ENCODE assay signal across 1 cellular context in the genomic region with DNA sequence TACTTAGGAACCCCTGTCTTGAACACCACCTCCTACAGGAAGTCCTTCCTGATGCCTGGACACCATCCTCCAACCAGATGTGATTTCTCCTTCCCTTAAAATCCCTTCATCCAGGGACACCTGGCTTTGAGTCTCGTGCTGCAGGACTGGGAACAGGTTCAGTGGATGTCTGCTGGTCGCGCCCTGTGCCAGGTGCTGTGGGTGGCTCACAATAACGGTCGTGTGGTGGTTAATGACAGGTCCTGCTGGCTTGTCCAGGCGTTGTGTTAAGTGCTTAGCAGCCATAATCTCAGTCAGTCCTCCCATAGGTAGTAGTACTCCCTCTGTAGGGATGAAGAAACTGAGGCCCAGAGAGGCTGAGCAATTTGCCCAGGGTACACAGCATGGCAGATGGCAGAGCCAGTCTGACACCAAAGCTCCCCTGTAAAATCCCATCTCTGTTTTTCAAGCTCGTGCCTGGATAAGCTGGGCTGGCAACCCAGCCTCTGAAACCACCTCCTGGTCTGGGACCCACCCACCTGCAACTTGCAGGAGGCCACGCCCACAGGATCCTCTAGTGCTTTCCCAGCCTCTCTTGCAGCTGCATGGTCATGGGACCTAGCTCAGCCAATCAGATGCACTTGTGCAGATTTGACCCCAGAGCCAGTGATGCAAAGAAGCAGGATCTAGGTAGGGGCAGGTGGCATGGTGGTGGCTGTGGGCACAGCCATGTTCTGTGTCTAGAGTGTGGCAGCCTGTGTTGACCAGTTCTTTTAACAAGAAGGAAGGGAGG.
TF ChIP-seq lines count a peak whose summit lies in the region.

No MANE protein-coding gene starts in this region.

TF ChIP-seq in HCT116, 20 proteins besides CTCF, POLR2A, EP300 and RAD21 (continued from another document):
- TF ChIP-seq ZNF274 (IDR thresholded peaks at IDR 0.05; ENCODE audit: low read depth, low read length) (no peak), FOSL1 (IDR thresholded peaks at IDR 0.05; ENCODE audit: low read depth) (no peak), MAX (IDR thresholded peaks at IDR 0.05) (no peak), EZH2 (IDR thresholded peaks at IDR 0.05) (no peak), POLR2AphosphoS5 (IDR thresholded peaks at IDR 0.05; ENCODE audit: low read depth, low read length) (no peak), ELF1 (IDR thresholded peaks at IDR 0.05; ENCODE audit: borderline replicate concordance, low read depth) (no peak), EGR1 (IDR thresholded peaks at IDR 0.05; ENCODE audit: low read depth) (no peak), JUND (IDR thresholded peaks at IDR 0.05) (no peak)
- TF ChIP-seq, protein P1, sequence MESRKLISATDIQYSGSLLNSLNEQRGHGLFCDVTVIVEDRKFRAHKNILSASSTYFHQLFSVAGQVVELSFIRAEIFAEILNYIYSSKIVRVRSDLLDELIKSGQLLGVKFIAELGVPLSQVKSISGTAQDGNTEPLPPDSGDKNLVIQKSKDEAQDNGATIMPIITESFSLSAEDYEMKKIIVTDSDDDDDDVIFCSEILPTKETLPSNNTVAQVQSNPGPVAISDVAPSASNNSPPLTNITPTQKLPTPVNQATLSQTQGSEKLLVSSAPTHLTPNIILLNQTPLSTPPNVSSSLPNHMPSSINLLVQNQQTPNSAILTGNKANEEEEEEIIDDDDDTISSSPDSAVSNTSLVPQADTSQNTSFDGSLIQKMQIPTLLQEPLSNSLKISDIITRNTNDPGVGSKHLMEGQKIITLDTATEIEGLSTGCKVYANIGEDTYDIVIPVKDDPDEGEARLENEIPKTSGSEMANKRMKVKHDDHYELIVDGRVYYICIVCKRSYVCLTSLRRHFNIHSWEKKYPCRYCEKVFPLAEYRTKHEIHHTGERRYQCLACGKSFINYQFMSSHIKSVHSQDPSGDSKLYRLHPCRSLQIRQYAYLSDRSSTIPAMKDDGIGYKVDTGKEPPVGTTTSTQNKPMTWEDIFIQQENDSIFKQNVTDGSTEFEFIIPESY (IDR thresholded peaks at IDR 0.05; ENCODE audit: extremely low read depth, insufficient replicate concordance, low read length) = no peak
